2 cellular contexts compared by ENCODE assay signal in the genomic region with DNA sequence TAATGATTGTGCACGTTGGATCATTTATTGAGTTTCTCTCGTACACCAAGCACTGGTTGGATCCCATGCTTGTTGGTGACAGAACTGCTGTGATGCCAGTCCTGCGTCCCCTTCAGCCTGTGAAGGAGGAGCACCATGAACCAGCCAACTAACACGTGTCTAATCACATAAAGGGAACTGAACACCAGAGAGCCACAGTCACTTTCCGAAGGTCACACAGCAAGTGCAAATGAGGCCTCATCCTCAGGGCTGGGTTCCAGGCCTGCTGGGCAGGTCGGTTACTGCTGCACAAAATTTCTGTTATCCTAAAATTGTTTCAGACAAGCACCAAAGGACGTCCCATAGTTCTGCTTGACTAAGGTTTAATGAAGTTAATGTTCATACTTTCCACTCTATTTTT.
TF ChIP-seq lines count a peak whose summit lies in the region.

No MANE protein-coding gene starts in this region.

TF ChIP-seq in HepG2, 621 proteins besides CTCF, POLR2A, EP300 and RAD21:
- TF ChIP-seq ZNF768 (CRISPR knock-in tag; IDR thresholded peaks at IDR 0.05) (peak; percentile 80), ZNF337 (CRISPR knock-in tag; IDR thresholded peaks at IDR 0.05; ENCODE audit: borderline replicate concordance, low read depth) (no peak)

TF ChIP-seq in K562, 482 proteins besides CTCF, POLR2A, EP300 and RAD21:
- peak; percentile 70 for TF ChIP-seq ZFP36 (IDR thresholded peaks at IDR 0.05; ENCODE audit: low read depth, low read length, partially characterized antibody)
- TF ChIP-seq RCOR1 (IDR thresholded peaks at IDR 0.05; ENCODE audit: borderline replicate concordance in 1 of 2, low read depth in 2 of 2, low read length in 2 of 2), result 0 out of 4 replicates have a peak, but pooled peaks of 1 of the 2 experiments have one; percentile 18
- no peak for TF ChIP-seq GABPB1 (CRISPR knock-in tag; IDR thresholded peaks at IDR 0.05)
- TF ChIP-seq YY1 (IDR thresholded peaks at IDR 0.05; ENCODE audit: borderline replicate concordance in 1 of 3, control insufficient read depth in 1 of 3, extremely low read depth in 1 of 3, insufficient read depth in 3 of 3, insufficient read length in 1 of 3, insufficient replicate concordance in 2 of 3, low read depth in 1 of 3, low read length in 2 of 3), result no peak
- TF ChIP-seq LARP7 (IDR thresholded peaks at IDR 0.05), result no peak
- no peak for TF ChIP-seq RUNX1 (IDR thresholded peaks at IDR 0.05; ENCODE audit: low read depth)
- no peak for TF ChIP-seq ZNF780A (CRISPR knock-in tag; IDR thresholded peaks at IDR 0.05)
- TF ChIP-seq, protein P1, sequence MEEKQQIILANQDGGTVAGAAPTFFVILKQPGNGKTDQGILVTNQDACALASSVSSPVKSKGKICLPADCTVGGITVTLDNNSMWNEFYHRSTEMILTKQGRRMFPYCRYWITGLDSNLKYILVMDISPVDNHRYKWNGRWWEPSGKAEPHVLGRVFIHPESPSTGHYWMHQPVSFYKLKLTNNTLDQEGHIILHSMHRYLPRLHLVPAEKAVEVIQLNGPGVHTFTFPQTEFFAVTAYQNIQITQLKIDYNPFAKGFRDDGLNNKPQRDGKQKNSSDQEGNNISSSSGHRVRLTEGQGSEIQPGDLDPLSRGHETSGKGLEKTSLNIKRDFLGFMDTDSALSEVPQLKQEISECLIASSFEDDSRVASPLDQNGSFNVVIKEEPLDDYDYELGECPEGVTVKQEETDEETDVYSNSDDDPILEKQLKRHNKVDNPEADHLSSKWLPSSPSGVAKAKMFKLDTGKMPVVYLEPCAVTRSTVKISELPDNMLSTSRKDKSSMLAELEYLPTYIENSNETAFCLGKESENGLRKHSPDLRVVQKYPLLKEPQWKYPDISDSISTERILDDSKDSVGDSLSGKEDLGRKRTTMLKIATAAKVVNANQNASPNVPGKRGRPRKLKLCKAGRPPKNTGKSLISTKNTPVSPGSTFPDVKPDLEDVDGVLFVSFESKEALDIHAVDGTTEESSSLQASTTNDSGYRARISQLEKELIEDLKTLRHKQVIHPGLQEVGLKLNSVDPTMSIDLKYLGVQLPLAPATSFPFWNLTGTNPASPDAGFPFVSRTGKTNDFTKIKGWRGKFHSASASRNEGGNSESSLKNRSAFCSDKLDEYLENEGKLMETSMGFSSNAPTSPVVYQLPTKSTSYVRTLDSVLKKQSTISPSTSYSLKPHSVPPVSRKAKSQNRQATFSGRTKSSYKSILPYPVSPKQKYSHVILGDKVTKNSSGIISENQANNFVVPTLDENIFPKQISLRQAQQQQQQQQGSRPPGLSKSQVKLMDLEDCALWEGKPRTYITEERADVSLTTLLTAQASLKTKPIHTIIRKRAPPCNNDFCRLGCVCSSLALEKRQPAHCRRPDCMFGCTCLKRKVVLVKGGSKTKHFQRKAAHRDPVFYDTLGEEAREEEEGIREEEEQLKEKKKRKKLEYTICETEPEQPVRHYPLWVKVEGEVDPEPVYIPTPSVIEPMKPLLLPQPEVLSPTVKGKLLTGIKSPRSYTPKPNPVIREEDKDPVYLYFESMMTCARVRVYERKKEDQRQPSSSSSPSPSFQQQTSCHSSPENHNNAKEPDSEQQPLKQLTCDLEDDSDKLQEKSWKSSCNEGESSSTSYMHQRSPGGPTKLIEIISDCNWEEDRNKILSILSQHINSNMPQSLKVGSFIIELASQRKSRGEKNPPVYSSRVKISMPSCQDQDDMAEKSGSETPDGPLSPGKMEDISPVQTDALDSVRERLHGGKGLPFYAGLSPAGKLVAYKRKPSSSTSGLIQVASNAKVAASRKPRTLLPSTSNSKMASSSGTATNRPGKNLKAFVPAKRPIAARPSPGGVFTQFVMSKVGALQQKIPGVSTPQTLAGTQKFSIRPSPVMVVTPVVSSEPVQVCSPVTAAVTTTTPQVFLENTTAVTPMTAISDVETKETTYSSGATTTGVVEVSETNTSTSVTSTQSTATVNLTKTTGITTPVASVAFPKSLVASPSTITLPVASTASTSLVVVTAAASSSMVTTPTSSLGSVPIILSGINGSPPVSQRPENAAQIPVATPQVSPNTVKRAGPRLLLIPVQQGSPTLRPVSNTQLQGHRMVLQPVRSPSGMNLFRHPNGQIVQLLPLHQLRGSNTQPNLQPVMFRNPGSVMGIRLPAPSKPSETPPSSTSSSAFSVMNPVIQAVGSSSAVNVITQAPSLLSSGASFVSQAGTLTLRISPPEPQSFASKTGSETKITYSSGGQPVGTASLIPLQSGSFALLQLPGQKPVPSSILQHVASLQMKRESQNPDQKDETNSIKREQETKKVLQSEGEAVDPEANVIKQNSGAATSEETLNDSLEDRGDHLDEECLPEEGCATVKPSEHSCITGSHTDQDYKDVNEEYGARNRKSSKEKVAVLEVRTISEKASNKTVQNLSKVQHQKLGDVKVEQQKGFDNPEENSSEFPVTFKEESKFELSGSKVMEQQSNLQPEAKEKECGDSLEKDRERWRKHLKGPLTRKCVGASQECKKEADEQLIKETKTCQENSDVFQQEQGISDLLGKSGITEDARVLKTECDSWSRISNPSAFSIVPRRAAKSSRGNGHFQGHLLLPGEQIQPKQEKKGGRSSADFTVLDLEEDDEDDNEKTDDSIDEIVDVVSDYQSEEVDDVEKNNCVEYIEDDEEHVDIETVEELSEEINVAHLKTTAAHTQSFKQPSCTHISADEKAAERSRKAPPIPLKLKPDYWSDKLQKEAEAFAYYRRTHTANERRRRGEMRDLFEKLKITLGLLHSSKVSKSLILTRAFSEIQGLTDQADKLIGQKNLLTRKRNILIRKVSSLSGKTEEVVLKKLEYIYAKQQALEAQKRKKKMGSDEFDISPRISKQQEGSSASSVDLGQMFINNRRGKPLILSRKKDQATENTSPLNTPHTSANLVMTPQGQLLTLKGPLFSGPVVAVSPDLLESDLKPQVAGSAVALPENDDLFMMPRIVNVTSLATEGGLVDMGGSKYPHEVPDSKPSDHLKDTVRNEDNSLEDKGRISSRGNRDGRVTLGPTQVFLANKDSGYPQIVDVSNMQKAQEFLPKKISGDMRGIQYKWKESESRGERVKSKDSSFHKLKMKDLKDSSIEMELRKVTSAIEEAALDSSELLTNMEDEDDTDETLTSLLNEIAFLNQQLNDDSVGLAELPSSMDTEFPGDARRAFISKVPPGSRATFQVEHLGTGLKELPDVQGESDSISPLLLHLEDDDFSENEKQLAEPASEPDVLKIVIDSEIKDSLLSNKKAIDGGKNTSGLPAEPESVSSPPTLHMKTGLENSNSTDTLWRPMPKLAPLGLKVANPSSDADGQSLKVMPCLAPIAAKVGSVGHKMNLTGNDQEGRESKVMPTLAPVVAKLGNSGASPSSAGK (IDR thresholded peaks at IDR 0.05), result 0 out of 2 replicates have a peak, but pooled peaks have one; percentile 9
- no peak for TF ChIP-seq FUS (optimal IDR thresholded peaks at IDR 0.05; ENCODE audit: low read depth, low read length)
- peak; percentile 69 for TF ChIP-seq RBM25 (IDR thresholded peaks at IDR 0.05; ENCODE audit: low read depth, low read length, severe bottlenecking)
- no peak for TF ChIP-seq NONO (IDR thresholded peaks at IDR 0.05; ENCODE audit: low read depth in 2 of 2, low read length in 1 of 2)
- TF ChIP-seq, protein P2, sequence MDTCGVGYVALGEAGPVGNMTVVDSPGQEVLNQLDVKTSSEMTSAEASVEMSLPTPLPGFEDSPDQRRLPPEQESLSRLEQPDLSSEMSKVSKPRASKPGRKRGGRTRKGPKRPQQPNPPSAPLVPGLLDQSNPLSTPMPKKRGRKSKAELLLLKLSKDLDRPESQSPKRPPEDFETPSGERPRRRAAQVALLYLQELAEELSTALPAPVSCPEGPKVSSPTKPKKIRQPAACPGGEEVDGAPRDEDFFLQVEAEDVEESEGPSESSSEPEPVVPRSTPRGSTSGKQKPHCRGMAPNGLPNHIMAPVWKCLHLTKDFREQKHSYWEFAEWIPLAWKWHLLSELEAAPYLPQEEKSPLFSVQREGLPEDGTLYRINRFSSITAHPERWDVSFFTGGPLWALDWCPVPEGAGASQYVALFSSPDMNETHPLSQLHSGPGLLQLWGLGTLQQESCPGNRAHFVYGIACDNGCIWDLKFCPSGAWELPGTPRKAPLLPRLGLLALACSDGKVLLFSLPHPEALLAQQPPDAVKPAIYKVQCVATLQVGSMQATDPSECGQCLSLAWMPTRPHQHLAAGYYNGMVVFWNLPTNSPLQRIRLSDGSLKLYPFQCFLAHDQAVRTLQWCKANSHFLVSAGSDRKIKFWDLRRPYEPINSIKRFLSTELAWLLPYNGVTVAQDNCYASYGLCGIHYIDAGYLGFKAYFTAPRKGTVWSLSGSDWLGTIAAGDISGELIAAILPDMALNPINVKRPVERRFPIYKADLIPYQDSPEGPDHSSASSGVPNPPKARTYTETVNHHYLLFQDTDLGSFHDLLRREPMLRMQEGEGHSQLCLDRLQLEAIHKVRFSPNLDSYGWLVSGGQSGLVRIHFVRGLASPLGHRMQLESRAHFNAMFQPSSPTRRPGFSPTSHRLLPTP (IDR thresholded peaks at IDR 0.05; ENCODE audit: borderline replicate concordance, extremely low read depth, insufficient read length), result no peak
- no peak for TF ChIP-seq ATF6 (CRISPR knock-in tag; IDR thresholded peaks at IDR 0.05)
- no peak for TF ChIP-seq HSF4 (CRISPR knock-in tag; IDR thresholded peaks at IDR 0.05; ENCODE audit: borderline replicate concordance)
- TF ChIP-seq PRMT5 (CRISPR knock-in tag; IDR thresholded peaks at IDR 0.05), result no peak
- no peak for TF ChIP-seq ZNF717 (CRISPR knock-in tag; IDR thresholded peaks at IDR 0.05)
- no peak for TF ChIP-seq TEAD1 (CRISPR knock-in tag; IDR thresholded peaks at IDR 0.05)
